8 cellular contexts compared by ENCODE assay signal in the genomic region with DNA sequence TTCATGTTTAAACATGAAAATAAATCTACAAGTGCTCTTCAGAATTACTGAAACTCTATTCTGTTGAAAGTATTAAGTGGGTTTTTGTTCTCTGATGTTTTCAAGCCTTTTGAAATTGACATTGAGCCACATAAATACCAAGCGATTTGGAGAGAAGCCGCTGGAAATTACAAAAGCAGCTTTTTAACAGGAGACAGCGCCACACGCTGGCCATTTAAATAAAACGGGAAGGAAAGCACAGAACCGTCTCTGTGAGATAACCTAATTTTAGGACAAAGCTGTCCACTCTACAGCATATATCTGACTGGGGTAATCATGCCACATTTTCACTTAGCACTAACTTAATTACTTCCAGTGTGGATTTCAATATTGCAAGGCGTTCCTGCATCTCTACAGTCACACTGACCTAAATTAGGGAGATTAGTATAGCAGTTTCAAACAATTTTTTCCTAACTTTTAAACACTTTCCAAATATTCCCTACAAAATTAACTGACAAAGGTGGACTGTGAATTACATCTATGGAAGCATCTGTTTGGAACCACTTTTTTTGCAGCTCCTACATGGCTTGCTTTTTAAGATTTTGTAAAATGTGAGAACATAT. TPM values are rescaled to one million over a fixed set of nuclear protein-coding genes. Genes with fewer than 3 reads are reported as not detected.
DNase-seq lines count a peak whose midpoint lies in the region; ATAC-seq, FAIRE-seq and TF ChIP-seq lines count a peak whose summit lies in the region.

No MANE protein-coding gene starts in this region.

- no peaks in the 10 kb centered on the region for H3K36me3 Mint-ChIP-seq in stimulated activated effector memory CD8-positive, alpha-beta T cell treated with anti-CD3 and anti-CD28 coated beads, Interleukin-12 subunit alpha, Interleukin-12 subunit beta, amount 100 ng/mL, for 72 hours

- intact Hi-C loops in left ventricle myocardium inferior (cut with micrococcal nuclease), result loop anchor here (5.0 kb wide), 1 partner anchor 741 kb away; no protein-coding TSS in a partner anchor

- ATAC-seq in A549 (peak; percentile 56 to 64; a peak in 3 of 6 replicates), GM21447 (IDR thresholded peaks at IDR 0.05; ENCODE audit: unreplicated experiment) (no peak)
- no peak for ATAC-seq in stimulated activated effector memory CD8-positive, alpha-beta T cell treated with anti-CD3 and anti-CD28 coated beads, Interleukin-12 subunit alpha, Interleukin-12 subunit beta, amount 100 ng/mL, for 72 hours

- POLR2A ChIA-PET in A549 (lab: Yijun Ruan, JAX), result no interaction called here

- peak; percentile 68 to 69 for TF ChIP-seq RAD21 in A549 (conservative IDR thresholded peaks at IDR 0.05 in 1 of 2, IDR thresholded peaks at IDR 0.05 in 1 of 2)

- H3K4me1 ChIP-seq in A549, result no peaks in the 10 kb centered on the region
- H3K4me1 ChIP-seq in left ventricle myocardium inferior, result no peaks in the 10 kb centered on the region

- H3K4me3 Mint-ChIP-seq in stimulated activated effector memory CD8-positive, alpha-beta T cell treated with anti-CD3 and anti-CD28 coated beads, Interleukin-12 subunit alpha, Interleukin-12 subunit beta, amount 100 ng/mL, for 72 hours, result no peak overlapping the region

- H3K9me3 Mint-ChIP-seq in stimulated activated effector memory CD8-positive, alpha-beta T cell treated with anti-CD3 and anti-CD28 coated beads, Interleukin-12 subunit alpha, Interleukin-12 subunit beta, amount 100 ng/mL, for 72 hours, result no peaks in the 10 kb centered on the region

- H3K27ac ChIP-seq in A549 (no peak overlapping the region), left ventricle myocardium inferior (replicated peaks) (no peak overlapping the region)

- H3K4me3 ChIP-seq in A549, result no peak overlapping the region
- no peak overlapping the region for H3K4me3 ChIP-seq in GM06990 (replicated peaks; ENCODE audit: low read depth, low read length)
- H3K4me3 ChIP-seq in left ventricle myocardium inferior, result no peak overlapping the region

- H3K27ac Mint-ChIP-seq in stimulated activated effector memory CD8-positive, alpha-beta T cell treated with anti-CD3 and anti-CD28 coated beads, Interleukin-12 subunit alpha, Interleukin-12 subunit beta, amount 100 ng/mL, for 72 hours, result no peak overlapping the region

- no peak for TF ChIP-seq POLR2A in A549 (IDR thresholded peaks at IDR 0.05; ENCODE audit: low read length)

- TF ChIP-seq CTCF in A549 (IDR thresholded peaks at IDR 0.05) (peak; percentile 74), GM06990 (IDR thresholded peaks at IDR 0.05; ENCODE audit: insufficient read depth, low read length, poor library complexity, severe bottlenecking) (peak; percentile 64), left ventricle myocardium inferior (IDR thresholded peaks at IDR 0.05; ENCODE audit: borderline replicate concordance) (peak; percentile 66)

- H3K27me3 ChIP-seq in GM06990 (replicated peaks; ENCODE audit: control insufficient read depth, insufficient read depth, low read length) (no peaks in the 10 kb centered on the region), left ventricle myocardium inferior (ENCODE audit: low read depth) (no peaks in the 10 kb centered on the region)

- DNase-seq in A549 (ENCODE audit: low read depth in 1 of 2, low spot score in 1 of 2) (peak in 1 of 2 experiments; percentile 31), GM06990 (ENCODE audit: extremely low read depth, insufficient read length) (no peak), NCI-H1930 (lab: John Stamatoyannopoulos, UW) (peak; percentile 6 to 23), left ventricle myocardium inferior (no peak)
- peak; percentile 26 to 31 for DNase-seq in activated CD4-positive, alpha-beta T cell treated with anti-CD3 and anti-CD28 coated beads, Interleukin-2, amount 50 U/mL, for 48 hours
- peak; percentile 12 to 16 for DNase-seq in stimulated activated CD4-positive, alpha-beta T cell treated with anti-CD3 and anti-CD28 coated beads, Interleukin-2, amount 100 ng/mL, for 48 hours
- no peak for DNase-seq in stimulated activated effector memory CD8-positive, alpha-beta T cell treated with anti-CD3 and anti-CD28 coated beads, Interleukin-12 subunit alpha, Interleukin-12 subunit beta, amount 100 ng/mL, for 72 hours (ENCODE audit: low spot score in 2 of 2)

- H3K4me1 Mint-ChIP-seq in stimulated activated effector memory CD8-positive, alpha-beta T cell treated with anti-CD3 and anti-CD28 coated beads, Interleukin-12 subunit alpha, Interleukin-12 subunit beta, amount 100 ng/mL, for 72 hours, result no peaks in the 10 kb centered on the region

- no peak for FAIRE-seq in A549 (lab: Jason Lieb, UNC)

- no peak overlapping the region for H3K4me2 ChIP-seq in A549

- no peak for TF ChIP-seq EP300 in A549 (IDR thresholded peaks at IDR 0.05)

- WGBS in A549 (ENCODE audit: missing lambda C conversion rate), result under 1% methylated on average over 7 of the region's 7 CpGs

- H3K36me3 ChIP-seq in GM06990 (ENCODE audit: control insufficient read depth, insufficient read depth, low read length) (no peaks in the 10 kb centered on the region), left ventricle myocardium inferior (no peaks in the 10 kb centered on the region)

- CTCF ChIA-PET in A549 (lab: Yijun Ruan, JAX), result interaction anchor here (0.6 to 2.9 kb wide), 23 partner anchors 9 to 1184 kb away, joined by 3 to 12 read pairs (median 4); no protein-coding TSS in a partner anchor

- H3K9me3 ChIP-seq in A549 (no peaks in the 10 kb centered on the region), left ventricle myocardium inferior (replicated peaks) (no peaks in the 10 kb centered on the region)

TF ChIP-seq in A549, 52 proteins besides CTCF, POLR2A, EP300 and RAD21:
- TF ChIP-seq, protein P1, sequence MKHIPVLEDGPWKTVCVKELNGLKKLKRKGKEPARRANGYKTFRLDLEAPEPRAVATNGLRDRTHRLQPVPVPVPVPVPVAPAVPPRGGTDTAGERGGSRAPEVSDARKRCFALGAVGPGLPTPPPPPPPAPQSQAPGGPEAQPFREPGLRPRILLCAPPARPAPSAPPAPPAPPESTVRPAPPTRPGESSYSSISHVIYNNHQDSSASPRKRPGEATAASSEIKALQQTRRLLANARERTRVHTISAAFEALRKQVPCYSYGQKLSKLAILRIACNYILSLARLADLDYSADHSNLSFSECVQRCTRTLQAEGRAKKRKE (CRISPR knock-in tag; IDR thresholded peaks at IDR 0.05; ENCODE audit: low read depth), result no peak
- TF ChIP-seq SMC3 (IDR thresholded peaks at IDR 0.05), result peak; percentile 60
TF ChIP-seq in A549: peak in this region for 1.

RNA-seq across cellular contexts. Expression of a gene that starts 6.8 kb away (rescaled TPM):
- polyA plus RNA-seq in A549 (2011; rRNA removed), result 0.03 and 0.04 TPM in 2 replicates
- polyA plus RNA-seq in A549 (2012; cell fraction: cytosol; rRNA removed), result under 0.01 and 0.01 TPM in 2 replicates
- polyA plus RNA-seq in A549 (2012; cell fraction: nucleus; rRNA removed), result 0.01 TPM in 2 replicates
- polyA plus RNA-seq in A549 (2017; fragmentation: RNase III; extraction: RNeasy Plus Mini Kit Qiagen cat#74134 plus additional on column Dnase treatment), result not detected in 3 replicates
- 0.08 TPM in 1 of 2 replicates, not detected in the other for polyA minus RNA-seq in A549 (2011; rRNA and poly(A)+ RNA removed)
- 5.0 TPM for total RNA-seq in left ventricle myocardium inferior

Comparison
In these comparisons a context has a peak if more than half of its experiments do, and no peak if none do; other contexts are left out.
1. ATAC-seq: peak in A549 (2 of 2); none in GM21447 (single experiment) and stimulated activated effector memory CD8-positive, alpha-beta T cell treated with anti-CD3 and anti-CD28 coated beads, Interleukin-12 subunit alpha, Interleukin-12 subunit beta, amount 100 ng/mL, for 72 hours (single experiment).
2. DNase-seq: peak in NCI-H1930 (2 of 2), activated CD4-positive, alpha-beta T cell treated with anti-CD3 and anti-CD28 coated beads, Interleukin-2, amount 50 U/mL, for 48 hours (2 of 2) and stimulated activated CD4-positive, alpha-beta T cell treated with anti-CD3 and anti-CD28 coated beads, Interleukin-2, amount 100 ng/mL, for 48 hours (2 of 2); none in GM06990 (single experiment), left ventricle myocardium inferior (single experiment) and stimulated activated effector memory CD8-positive, alpha-beta T cell treated with anti-CD3 and anti-CD28 coated beads, Interleukin-12 subunit alpha, Interleukin-12 subunit beta, amount 100 ng/mL, for 72 hours (0 of 2).
3. Peak in every context shown above with its lines, with median percentiles within 50 percentile points of each other: CTCF ChIP-seq.